In the genomic region with DNA sequence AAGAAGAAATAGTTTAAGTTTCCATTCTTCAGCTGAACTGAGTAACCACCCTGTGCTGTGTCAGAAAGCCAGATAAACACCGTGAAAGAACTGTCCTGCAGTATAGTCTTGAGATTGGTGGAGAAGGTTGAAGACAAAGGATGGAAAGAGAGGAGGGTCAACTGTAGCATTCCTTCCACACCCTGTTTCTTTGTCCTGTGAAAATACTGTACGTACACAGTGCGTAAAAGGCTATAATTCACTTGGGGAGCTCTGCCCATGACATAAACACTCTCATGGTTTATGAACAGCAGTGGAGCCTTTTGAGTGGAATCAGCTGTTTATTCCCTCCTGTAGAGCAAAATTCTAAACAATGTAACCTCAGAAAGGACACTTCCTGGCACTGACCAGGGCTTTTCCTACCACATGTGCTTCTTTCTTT, we compare ENCODE assay signal across 16 cellular contexts.
A peak's percentile ranks its signal among the peaks of the same experiment; 100 is the strongest.
DNase-seq lines count a peak whose midpoint lies in the region; ATAC-seq, FAIRE-seq and TF ChIP-seq lines count a peak whose summit lies in the region.
"Had no signal": no experiment of that assay in that cellular context is flagged by ENCODE, and none has a peak within 500 bp of the region (broad histone marks: within the 10 kb centered on the region; RNA-seq: fewer than 3 reads in every experiment).

No MANE protein-coding gene starts in this region.

- peak overlapping the region; percentile 22 for H3K4me3 Mint-ChIP-seq in mesothelial cell of epicardium
- H3K4me3 Mint-ChIP-seq: activated naive CD8-positive, alpha-beta T cell; B cell; stimulated activated naive CD8-positive, alpha-beta T cell treated with anti-CD3 and anti-CD28 coated beads, Interleukin-15, amount 100 ng/mL, for 72 hours had no signal

- TF ChIP-seq POLR2A in HepG2 (IDR thresholded peaks at IDR 0.05; ENCODE audit: insufficient read depth in 1 of 2, low read depth in 2 of 2, low read length in 2 of 2): no peak
- no peak for TF ChIP-seq POLR2A in right lobe of liver (IDR thresholded peaks at IDR 0.05)

- no peak for DNase-seq in HepG2 (ENCODE audit: low spot score)
- DNase-seq in right lobe of liver: no peak
- peak; percentile 62 for DNase-seq in dedifferentiated amniotic fluid mesenchymal stem cell (ENCODE audit: extremely low spot score)
- DNase-seq in mesothelial cell of epicardium (ENCODE audit: low spot score in 2 of 2, unreplicated experiment in 2 of 2): no peak
- no peak for DNase-seq in PC-3
- no peak for DNase-seq in activated CD4-positive, CD25-positive, alpha-beta regulatory T cell (lab: John Stamatoyannopoulos, UW)
- no peak for DNase-seq in DMS79 treated with DMSO at 0.1 percent for 48 hours (lab: John Stamatoyannopoulos, UW)
- DNase-seq: NCI-H526; ovary; stimulated activated CD4-positive, alpha-beta T cell treated with anti-CD3 and anti-CD28 coated beads, Interleukin-4, amount 100 ng/mL, for 1 hour; stimulated activated naive CD8-positive, alpha-beta T cell treated with anti-CD3 and anti-CD28 coated beads, Interleukin-15, amount 100 ng/mL, for 72 hours had no signal

- H2AFZ ChIP-seq in HepG2 (ENCODE audit: low read length) (no peak overlapping the region), PC-3 (ENCODE audit: low read length) (no peak overlapping the region)

- H3K4me3 ChIP-seq in HepG2 (replicated peaks in 1 of 3; ENCODE audit: insufficient read depth in 1 of 3, low read depth in 2 of 3, low read length in 3 of 3) (no peak overlapping the region), right lobe of liver (no peak overlapping the region), PC-3 (ENCODE audit: low read length) (no peak overlapping the region)
- H3K4me3 ChIP-seq: ovary had no signal

- peaks cover 15% of the 10 kb centered on the region for H3K4me1 Mint-ChIP-seq in mesothelial cell of epicardium
- H3K4me1 Mint-ChIP-seq: B cell; stimulated activated naive CD8-positive, alpha-beta T cell treated with anti-CD3 and anti-CD28 coated beads, Interleukin-15, amount 100 ng/mL, for 72 hours had no signal

- H3K27ac ChIP-seq in HepG2 (ENCODE audit: extremely low read length, insufficient read depth, low read length): no peak overlapping the region
- H3K27ac ChIP-seq in right lobe of liver: no peak overlapping the region
- H3K27ac ChIP-seq in PC-3 (ENCODE audit: low read length): no peak overlapping the region
- H3K27ac ChIP-seq: epithelial cell of prostate had no signal

- H3K36me3 ChIP-seq in HepG2 (replicated peaks in 1 of 2; ENCODE audit: control insufficient read depth in 1 of 2, insufficient read depth in 2 of 2, low read length in 2 of 2) (peaks cover 0 to 7% of the 10 kb centered on the region in 2 experiments; a peak in 2 of 5 replicates), right lobe of liver (peaks cover 0 to 4% (median 0%) of the 10 kb centered on the region in 4 donors), PC-3 (ENCODE audit: low read depth, low read length) (peaks cover 5% of the 10 kb centered on the region; the same call in 1 of the 2 replicates)
- H3K36me3 ChIP-seq: ovary had no signal

- CTCF ChIA-PET in HepG2 (lab: Yijun Ruan, JAX; ENCODE audit: low intra/inter-chr PET ratio, low total read pairs) (no interaction called here), PC-3 (lab: Charles Lee) (no interaction called here)

- intact Hi-C loops in HepG2 (cut with micrococcal nuclease; ENCODE audit: unreplicated experiment): no loop called here
- intact Hi-C loops in right lobe of liver (cut with DNase I): no loop called here
- intact Hi-C loops in PC-3 (cut with micrococcal nuclease): no loop called here

- TSS peak; percentile 22 for BruUV-seq in HepG2 (replicated peaks; lab: Mats Ljungman, UMichigan)
- no TSS peak for BruUV-seq in PC-3 (replicated peaks; lab: Mats Ljungman, UMichigan)

- TF ChIP-seq CTCF in HepG2 (CRISPR knock-in tag; IDR thresholded peaks at IDR 0.05) (no peak), right lobe of liver (IDR thresholded peaks at IDR 0.05) (no peak), mesothelial cell of epicardium (IDR thresholded peaks at IDR 0.05; ENCODE audit: unreplicated experiment) (no peak), PC-3 (conservative IDR thresholded peaks at IDR 0.05; ENCODE audit: low read depth, low read length) (no peak)

- in situ Hi-C loops in HepG2 (cut with HindIII; ENCODE audit: extremely low pct_ligation_motif_present, low pct_unique_long_range_greater_than_20kb): no loop called here

- TF ChIP-seq RAD21 in HepG2 (CRISPR knock-in tag; IDR thresholded peaks at IDR 0.05): no peak

- no peak for ATAC-seq in HepG2
- ATAC-seq in right lobe of liver: no peak
- no peak for ATAC-seq in GM21447 (IDR thresholded peaks at IDR 0.05; ENCODE audit: unreplicated experiment)
- ATAC-seq in PC-3: no peak
- ATAC-seq: stimulated activated naive CD8-positive, alpha-beta T cell treated with anti-CD3 and anti-CD28 coated beads, Interleukin-15, amount 100 ng/mL, for 72 hours had no signal

- peaks cover 17% of the 10 kb centered on the region for H3K36me3 Mint-ChIP-seq in mesothelial cell of epicardium

- no peaks in the 10 kb centered on the region for H3K79me2 ChIP-seq in HepG2 (ENCODE audit: insufficient read depth, low read length)
- H3K79me2 ChIP-seq in PC-3 (ENCODE audit: low read length): no peaks in the 10 kb centered on the region

- H3K9ac ChIP-seq in HepG2 (ENCODE audit: insufficient read depth, low read depth, low read length) (no peak overlapping the region), PC-3 (ENCODE audit: low read length) (no peak overlapping the region)

- H3K27me3 Mint-ChIP-seq in mesothelial cell of epicardium (ENCODE audit: low read depth): no peaks in the 10 kb centered on the region
- H3K27me3 Mint-ChIP-seq: activated naive CD8-positive, alpha-beta T cell; B cell; stimulated activated naive CD8-positive, alpha-beta T cell treated with anti-CD3 and anti-CD28 coated beads, Interleukin-15, amount 100 ng/mL, for 72 hours had no signal

- no peaks in the 10 kb centered on the region for H3K9me2 ChIP-seq in PC-3 (replicated peaks; ENCODE audit: low read length)

- no peak for FAIRE-seq in HepG2 (lab: Jason Lieb, UNC)
- FAIRE-seq: G401.6 had no signal

- no peaks in the 10 kb centered on the region for H3K27me3 ChIP-seq in HepG2 (ENCODE audit: control insufficient read depth in 1 of 2, insufficient read depth in 2 of 2, low read length in 2 of 2)
- no peaks in the 10 kb centered on the region for H3K27me3 ChIP-seq in right lobe of liver
- no peaks in the 10 kb centered on the region for H3K27me3 ChIP-seq in PC-3 (ENCODE audit: low read length)
- H3K27me3 ChIP-seq: ovary had no signal

- peak overlapping the region; percentile 96 for H3K27ac Mint-ChIP-seq in mesothelial cell of epicardium
- H3K27ac Mint-ChIP-seq: activated naive CD8-positive, alpha-beta T cell had no signal

- H3K4me1 ChIP-seq in HepG2 (ENCODE audit: insufficient read depth, low read length) (no peaks in the 10 kb centered on the region), right lobe of liver (no peaks in the 10 kb centered on the region), PC-3 (ENCODE audit: insufficient read depth, low read length) (peaks cover 16% of the 10 kb centered on the region; the same call in 1 of the 2 replicates)

- no peaks in the 10 kb centered on the region for H3F3A ChIP-seq in PC-3 (ENCODE audit: low read length, unreplicated experiment)

- H3K4me2 ChIP-seq in HepG2 (ENCODE audit: low read depth, low read length): no peak overlapping the region
- no peak overlapping the region for H3K4me2 ChIP-seq in PC-3 (ENCODE audit: low read length)

- H4K20me1 ChIP-seq in HepG2 (ENCODE audit: insufficient read depth, low read length) (no peaks in the 10 kb centered on the region), PC-3 (ENCODE audit: low read length) (no peaks in the 10 kb centered on the region)

- POLR2A ChIA-PET in HepG2 (lab: Yijun Ruan, JAX): no interaction called here
- POLR2A ChIA-PET in PC-3 (lab: Charles Lee; ENCODE audit: unreplicated experiment): no interaction called here

- H3K9me3 ChIP-seq in HepG2 (ENCODE audit: low read length): peaks cover 5% of the 10 kb centered on the region
- no peaks in the 10 kb centered on the region for H3K9me3 ChIP-seq in right lobe of liver
- H3K9me3 ChIP-seq in PC-3 (ENCODE audit: low read length): peaks cover 7% of the 10 kb centered on the region; the same call in 1 of the 2 replicates

- peaks cover 7% of the 10 kb centered on the region for H3K9me3 Mint-ChIP-seq in mesothelial cell of epicardium

- TF ChIP-seq EP300 in HepG2 (IDR thresholded peaks at IDR 0.05; ENCODE audit: low read depth in 2 of 2, low read length in 2 of 2): no peak
- no peak for TF ChIP-seq EP300 in HepG2 (CRISPR knock-in tag; IDR thresholded peaks at IDR 0.05; ENCODE audit: borderline replicate concordance)

- WGBS in HepG2 (ENCODE audit: low lambda C conversion rate): 85% methylated on average over 3 of the region's 3 CpGs
- whole genome bisulfite sequencing in right lobe of liver (ENCODE audit: insufficient coverage, low coverage, low lambda C conversion rate, missing lambda C conversion rate): 80% methylated on average over 3 of the region's 3 CpGs

TF ChIP-seq in HepG2, 621 proteins besides CTCF, POLR2A, EP300 and RAD21 (continues in another document):
- TF ChIP-seq REXO4 (CRISPR knock-in tag; IDR thresholded peaks at IDR 0.05; ENCODE audit: borderline replicate concordance) (no peak), ZEB1 (IDR thresholded peaks at IDR 0.05; ENCODE audit: insufficient replicate concordance, low read depth) (no peak), ZNF264 (CRISPR knock-in tag; IDR thresholded peaks at IDR 0.05) (no peak), ZNF577 (CRISPR knock-in tag; IDR thresholded peaks at IDR 0.05; ENCODE audit: borderline replicate concordance, low read depth) (no peak), ZNF251 (CRISPR knock-in tag; IDR thresholded peaks at IDR 0.05) (no peak), FOXK1 (CRISPR knock-in tag; IDR thresholded peaks at IDR 0.05; ENCODE audit: borderline replicate concordance, low read depth) (no peak), CREM (IDR thresholded peaks at IDR 0.05) (no peak), CREM (CRISPR knock-in tag; IDR thresholded peaks at IDR 0.05) (no peak), NONO (IDR thresholded peaks at IDR 0.05) (no peak), NONO (CRISPR knock-in tag; conservative IDR thresholded peaks at IDR 0.05) (no peak), ZNF501 (CRISPR knock-in tag; IDR thresholded peaks at IDR 0.05) (no peak), ZNF274 (CRISPR knock-in tag; IDR thresholded peaks at IDR 0.05) (no peak)
- TF ChIP-seq, protein P1, sequence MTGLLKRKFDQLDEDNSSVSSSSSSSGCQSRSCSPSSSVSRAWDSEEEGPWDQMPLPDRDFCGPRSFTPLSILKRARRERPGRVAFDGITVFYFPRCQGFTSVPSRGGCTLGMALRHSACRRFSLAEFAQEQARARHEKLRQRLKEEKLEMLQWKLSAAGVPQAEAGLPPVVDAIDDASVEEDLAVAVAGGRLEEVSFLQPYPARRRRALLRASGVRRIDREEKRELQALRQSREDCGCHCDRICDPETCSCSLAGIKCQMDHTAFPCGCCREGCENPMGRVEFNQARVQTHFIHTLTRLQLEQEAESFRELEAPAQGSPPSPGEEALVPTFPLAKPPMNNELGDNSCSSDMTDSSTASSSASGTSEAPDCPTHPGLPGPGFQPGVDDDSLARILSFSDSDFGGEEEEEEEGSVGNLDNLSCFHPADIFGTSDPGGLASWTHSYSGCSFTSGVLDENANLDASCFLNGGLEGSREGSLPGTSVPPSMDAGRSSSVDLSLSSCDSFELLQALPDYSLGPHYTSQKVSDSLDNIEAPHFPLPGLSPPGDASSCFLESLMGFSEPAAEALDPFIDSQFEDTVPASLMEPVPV (CRISPR knock-in tag; IDR thresholded peaks at IDR 0.05): no peak
